19 cellular contexts compared by ENCODE assay signal in genomic region chr7:25314094-25314708, GRCh38.
DNase-seq lines count a peak whose midpoint lies in the region; ATAC-seq and TF ChIP-seq lines count a peak whose summit lies in the region.
"Had no signal": no experiment of that assay in that cellular context is flagged by ENCODE, and none has a peak within 500 bp of the region (broad histone marks: within the 10 kb centered on the region; RNA-seq: fewer than 3 reads in every experiment).

No MANE protein-coding gene starts in this region.

- H4K20me1 ChIP-seq in GM23338 (replicated peaks; ENCODE audit: insufficient read depth) = no peaks in the 10 kb centered on the region
- H4K20me1 ChIP-seq in neural progenitor cell (ENCODE audit: low read depth) = no peaks in the 10 kb centered on the region

- H3K27me3 Mint-ChIP-seq in GM23338 (ENCODE audit: insufficient read depth, low read depth, poor library complexity) (no peaks in the 10 kb centered on the region), neural progenitor cell (ENCODE audit: insufficient read depth, low read depth) (no peaks in the 10 kb centered on the region)
- H3K27me3 Mint-ChIP-seq: activated CD4-positive, alpha-beta T cell treated with anti-CD3 and anti-CD28 coated beads, Interleukin-2, amount 10 ng/mL, durations not matched to agents 24 days and 14 days; stimulated activated naive CD8-positive, alpha-beta T cell treated with anti-CD3 and anti-CD28 coated beads, Interleukin-15, Interleukin-2, amounts not matched to agents 100 ng/mL and 50 ng/mL, for 24 hours had no signal

- H3K27me3 ChIP-seq in GM23338 (ENCODE audit: insufficient read depth) (no peaks in the 10 kb centered on the region), duodenal mucosa (ENCODE audit: control insufficient read depth in 1 of 2, insufficient read depth in 2 of 2, low read length in 2 of 2) (no peaks in the 10 kb centered on the region), neural progenitor cell (no peaks in the 10 kb centered on the region), vagina (no peaks in the 10 kb centered on the region)
- H3K27me3 ChIP-seq: upper lobe of right lung had no signal

- no peak overlapping the region for H3K27ac ChIP-seq in GM23338 (ENCODE audit: low read depth)
- peak overlapping the region; percentile 22 for H3K27ac ChIP-seq in duodenal mucosa (ENCODE audit: low read depth, low read length)
- H3K27ac ChIP-seq in neural progenitor cell = no peak overlapping the region
- no peak overlapping the region for H3K27ac ChIP-seq in vagina
- H3K27ac ChIP-seq: upper lobe of right lung had no signal

- H3K9me3 Mint-ChIP-seq in GM23338 (no peaks in the 10 kb centered on the region), neural progenitor cell (peaks cover 26% of the 10 kb centered on the region)
- H3K9me3 Mint-ChIP-seq: activated CD4-positive, alpha-beta T cell treated with anti-CD3 and anti-CD28 coated beads, Interleukin-2, amount 10 ng/mL, durations not matched to agents 24 days and 14 days; stimulated activated naive CD8-positive, alpha-beta T cell treated with anti-CD3 and anti-CD28 coated beads, Interleukin-15, Interleukin-2, amounts not matched to agents 100 ng/mL and 50 ng/mL, for 24 hours had no signal

- H3K36me3 Mint-ChIP-seq in GM23338 (ENCODE audit: low read depth) (no peaks in the 10 kb centered on the region), neural progenitor cell (peaks cover 1% of the 10 kb centered on the region)

- H3K4me1 Mint-ChIP-seq in GM23338 = peaks cover 35% of the 10 kb centered on the region
- H3K4me1 Mint-ChIP-seq in neural progenitor cell = peaks cover 12% of the 10 kb centered on the region
- H3K4me1 Mint-ChIP-seq: activated CD4-positive, alpha-beta T cell treated with anti-CD3 and anti-CD28 coated beads, Interleukin-2, amount 10 ng/mL, durations not matched to agents 24 days and 14 days had no signal

- H3K9ac ChIP-seq in duodenal mucosa (ENCODE audit: low read depth in 1 of 2, low read length in 2 of 2) (no peak overlapping the region), neural progenitor cell (no peak overlapping the region)
- H3K9ac ChIP-seq: SK-N-SH had no signal

- TF ChIP-seq CTCF in GM23338 (conservative IDR thresholded peaks at IDR 0.05; ENCODE audit: low read depth in 2 of 2) (peak in 1 of 2 experiments; percentile 29; a peak in 2 of 4 replicates), neural progenitor cell (IDR thresholded peaks at IDR 0.05) (no peak), vagina (IDR thresholded peaks at IDR 0.05) (no peak)

- 0 out of 2 replicates have a peak overlapping the region, but pooled peaks have one; percentile 28 for H2AFZ ChIP-seq in GM23338
- H2AFZ ChIP-seq in neural progenitor cell (replicated peaks) = no peak overlapping the region

- H3K4me3 ChIP-seq in GM23338 (no peak overlapping the region), duodenal mucosa (ENCODE audit: low read depth in 1 of 2, low read length in 2 of 2) (no peak overlapping the region), neural progenitor cell (no peak overlapping the region), vagina (no peak overlapping the region)
- H3K4me3 ChIP-seq: K562, upper lobe of right lung had no signal

- H3K27ac Mint-ChIP-seq in GM23338 (no peak overlapping the region), neural progenitor cell (peak overlapping the region; percentile 88)
- H3K27ac Mint-ChIP-seq: activated CD4-positive, alpha-beta T cell treated with anti-CD3 and anti-CD28 coated beads, Interleukin-2, amount 10 ng/mL, durations not matched to agents 24 days and 14 days; stimulated activated naive CD8-positive, alpha-beta T cell treated with anti-CD3 and anti-CD28 coated beads, Interleukin-15, Interleukin-2, amounts not matched to agents 100 ng/mL and 50 ng/mL, for 24 hours had no signal

- no peak overlapping the region for H3K4me2 ChIP-seq in GM23338
- H3K4me2 ChIP-seq in neural progenitor cell = no peak overlapping the region
- H3K4me2 ChIP-seq: SK-N-SH had no signal

- ATAC-seq in GM23338 = no peak
- ATAC-seq in HG03045 (IDR thresholded peaks at IDR 0.05; ENCODE audit: unreplicated experiment) = no peak
- ATAC-seq: K562, right cardiac atrium, upper lobe of right lung had no signal

- H3K4me1 ChIP-seq in GM23338 (ENCODE audit: insufficient read depth) = peaks cover 13% of the 10 kb centered on the region
- peaks cover 27 to 51% of the 10 kb centered on the region in 2 donors for H3K4me1 ChIP-seq in duodenal mucosa (ENCODE audit: control insufficient read depth in 1 of 2, insufficient read depth in 2 of 2, low read length in 2 of 2)
- H3K4me1 ChIP-seq in neural progenitor cell = peaks cover 4% of the 10 kb centered on the region
- H3K4me1 ChIP-seq in vagina = no peaks in the 10 kb centered on the region
- H3K4me1 ChIP-seq: upper lobe of right lung had no signal

- no peaks in the 10 kb centered on the region for H3K9me3 ChIP-seq in duodenal mucosa (ENCODE audit: control insufficient read depth in 1 of 2, low read length in 2 of 2)
- H3K9me3 ChIP-seq in neural progenitor cell (ENCODE audit: low read depth) = no peaks in the 10 kb centered on the region
- H3K9me3 ChIP-seq in vagina = no peaks in the 10 kb centered on the region
- H3K9me3 ChIP-seq: SK-N-SH, upper lobe of right lung had no signal

- H3K9me2 ChIP-seq in GM23338 (ENCODE audit: insufficient read depth) = peaks cover 20% of the 10 kb centered on the region
- H3K9me2 ChIP-seq: SK-N-SH had no signal

- H3K36me3 ChIP-seq in GM23338 (ENCODE audit: insufficient read depth) (no peaks in the 10 kb centered on the region), duodenal mucosa (ENCODE audit: control insufficient read depth in 1 of 2, insufficient read depth in 2 of 2, low read length in 2 of 2) (no peaks in the 10 kb centered on the region), neural progenitor cell (no peaks in the 10 kb centered on the region), vagina (no peaks in the 10 kb centered on the region)
- H3K36me3 ChIP-seq: upper lobe of right lung had no signal

- H3F3A ChIP-seq in GM23338 (replicated peaks; ENCODE audit: low read depth) = no peaks in the 10 kb centered on the region
- H3F3A ChIP-seq in neural progenitor cell (ENCODE audit: low read depth) = no peaks in the 10 kb centered on the region

- H3K4me3 Mint-ChIP-seq in GM23338 (no peak overlapping the region), neural progenitor cell (no peak overlapping the region)
- H3K4me3 Mint-ChIP-seq: activated CD4-positive, alpha-beta T cell treated with anti-CD3 and anti-CD28 coated beads, Interleukin-2, amount 10 ng/mL, durations not matched to agents 24 days and 14 days; stimulated activated naive CD8-positive, alpha-beta T cell treated with anti-CD3 and anti-CD28 coated beads, Interleukin-15, Interleukin-2, amounts not matched to agents 100 ng/mL and 50 ng/mL, for 24 hours had no signal

- H3K79me2 ChIP-seq in GM23338 (replicated peaks; ENCODE audit: insufficient read depth) = no peaks in the 10 kb centered on the region
- H3K79me2 ChIP-seq in neural progenitor cell (ENCODE audit: low read depth) = no peaks in the 10 kb centered on the region

- DNase-seq in GM23338 (ENCODE audit: low spot score) = no peak
- DNase-seq in NCI-H226 = peak; percentile 63
- DNase-seq in neural progenitor cell (ENCODE audit: low spot score) = no peak
- DNase-seq in cortex of kidney (lab: John Stamatoyannopoulos, UW) = no peak
- DNase-seq in vagina (ENCODE audit: extremely low spot score in 2 of 2) = no peak
- DNase-seq: activated CD4-positive, alpha-beta T cell treated with anti-CD3 and anti-CD28 coated beads, Interleukin-2, amount 10 ng/mL, durations not matched to agents 24 days and 14 days; activated CD8-positive, alpha-beta memory T cell treated with anti-CD3 and anti-CD28 coated beads, Interleukin-2, amount 50 U/mL, for 4 hours; activated effector memory CD4-positive, alpha-beta T cell treated with anti-CD3 and anti-CD28 coated beads, Interleukin-2, amount 50 U/mL, for 16 hours; HCEC 1CT; NCI-H69; nucleus accumbens; right cardiac atrium; SK-N-SH; T-helper 9 cell; upper lobe of right lung had no signal

- no peak for TF ChIP-seq POLR2A in vagina (IDR thresholded peaks at IDR 0.05)

- intact Hi-C loops in vagina (cut with DNase I) = no loop called here
